Comparison of ENCODE assay signal across 22 cellular contexts in the genomic region with DNA sequence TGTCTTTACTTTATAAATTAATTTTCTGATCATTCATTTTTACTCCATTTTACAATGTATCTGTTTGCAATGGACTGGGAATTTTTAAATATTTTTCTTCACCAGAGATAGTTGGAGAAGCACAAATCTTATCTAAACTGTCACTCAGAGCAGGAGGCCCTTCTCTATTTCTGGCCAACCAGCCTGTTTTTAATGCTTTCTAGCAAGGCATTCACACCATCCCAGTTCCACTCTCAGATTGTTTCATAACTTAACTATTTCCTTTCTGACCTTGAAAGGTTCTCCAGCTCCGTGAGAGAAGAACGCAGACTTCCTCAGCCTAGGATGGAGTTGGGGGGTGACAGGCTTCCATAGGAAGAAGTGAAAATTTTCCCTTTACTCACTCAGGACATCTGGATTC.
DNase-seq lines count a peak whose midpoint lies in the region; ATAC-seq and TF ChIP-seq lines count a peak whose summit lies in the region.
"Had no signal": no experiment of that assay in that cellular context is flagged by ENCODE, and none has a peak within 500 bp of the region (broad histone marks: within the 10 kb centered on the region; RNA-seq: fewer than 3 reads in every experiment).

No MANE protein-coding gene starts in this region.

- H3K27me3 Mint-ChIP-seq in neural progenitor cell (ENCODE audit: insufficient read depth, low read depth): no peaks in the 10 kb centered on the region
- H3K27me3 Mint-ChIP-seq: activated naive CD8-positive, alpha-beta T cell treated with anti-CD3 and anti-CD28 coated beads, Interleukin-2, amount 10 ng/mL, durations not matched to agents 7 days and 5 days; B cell had no signal

- no peaks in the 10 kb centered on the region for H3K79me2 ChIP-seq in neural progenitor cell (ENCODE audit: low read depth)

- H3K9ac ChIP-seq in neural progenitor cell: no peak overlapping the region

- no peaks in the 10 kb centered on the region for H3K36me3 ChIP-seq in neural progenitor cell
- H3K36me3 ChIP-seq: spleen had no signal

- H4K20me1 ChIP-seq in neural progenitor cell (ENCODE audit: low read depth): peaks cover 4% of the 10 kb centered on the region

- peaks cover 6% of the 10 kb centered on the region for H3K4me1 ChIP-seq in neural progenitor cell
- H3K4me1 ChIP-seq: psoas muscle had no signal

- H3K27me3 ChIP-seq in neural progenitor cell: no peaks in the 10 kb centered on the region
- H3K27me3 ChIP-seq: spleen had no signal

- H3K9me3 Mint-ChIP-seq in neural progenitor cell: no peaks in the 10 kb centered on the region
- H3K9me3 Mint-ChIP-seq: activated naive CD8-positive, alpha-beta T cell treated with anti-CD3 and anti-CD28 coated beads, Interleukin-2, amount 10 ng/mL, durations not matched to agents 7 days and 5 days; HFFc6; immature natural killer cell; natural killer cell had no signal

- no peak for ATAC-seq in HG03521 (IDR thresholded peaks at IDR 0.05; ENCODE audit: unreplicated experiment)
- no peak for ATAC-seq in GM21619 (IDR thresholded peaks at IDR 0.05; ENCODE audit: unreplicated experiment)
- ATAC-seq: natural killer cell, psoas muscle, Right ventricle myocardium inferior had no signal

- H3K4me1 Mint-ChIP-seq in neural progenitor cell: peaks cover 37% of the 10 kb centered on the region
- H3K4me1 Mint-ChIP-seq: B cell had no signal

- H3K9me3 ChIP-seq in neural progenitor cell (ENCODE audit: low read depth): no peaks in the 10 kb centered on the region
- H3K9me3 ChIP-seq: psoas muscle, spleen had no signal

- peak; percentile 52 for DNase-seq in EL
- peak; percentile 39 for DNase-seq in NOMO-1 treated with dmso at 0.1 percent for 144 hours (lab: John Stamatoyannopoulos, UW; ENCODE audit: unreplicated experiment)
- DNase-seq in dermis blood vessel endothelial cell: peak; percentile 90
- DNase-seq in neural progenitor cell (ENCODE audit: low spot score): no peak
- no peak for DNase-seq in NCI-H1105 (lab: John Stamatoyannopoulos, UW)
- DNase-seq in GM19238 (ENCODE audit: insufficient read length, low spot score): no peak
- DNase-seq: activated naive CD8-positive, alpha-beta T cell treated with anti-CD3 and anti-CD28 coated beads, Interleukin-2, amount 10 ng/mL, durations not matched to agents 7 days and 5 days; HFFc6; immature natural killer cell; natural killer cell; NCI-H146; NK-92 treated with Interleukin-12 subunit alpha and Interleukin-12 subunit beta, amount 100 ng/mL, for 24 hours; spleen; stimulated activated CD8-positive, alpha-beta memory T cell treated with anti-CD3 and anti-CD28 coated beads, Interleukin-4, amount 100 ng/mL, for 48 hours; T-helper 1 cell had no signal

- peak overlapping the region; percentile 60 for H3K27ac Mint-ChIP-seq in neural progenitor cell
- H3K27ac Mint-ChIP-seq: activated naive CD8-positive, alpha-beta T cell treated with anti-CD3 and anti-CD28 coated beads, Interleukin-2, amount 10 ng/mL, durations not matched to agents 7 days and 5 days; B cell; HFFc6; immature natural killer cell; natural killer cell had no signal

- no peaks in the 10 kb centered on the region for H3K36me3 Mint-ChIP-seq in neural progenitor cell
- H3K36me3 Mint-ChIP-seq: immature natural killer cell, natural killer cell had no signal

- H2AFZ ChIP-seq in neural progenitor cell (replicated peaks): no peak overlapping the region

- no peak for TF ChIP-seq CTCF in neural progenitor cell (IDR thresholded peaks at IDR 0.05)

- peaks cover 6% of the 10 kb centered on the region for H3F3A ChIP-seq in neural progenitor cell (ENCODE audit: low read depth)

- no peak overlapping the region for H3K27ac ChIP-seq in neural progenitor cell
- H3K27ac ChIP-seq: psoas muscle, spleen had no signal

- no peak overlapping the region for H3K4me2 ChIP-seq in neural progenitor cell

- no peak overlapping the region for H3K4me3 ChIP-seq in neural progenitor cell
- H3K4me3 ChIP-seq: GM12878, lung, psoas muscle, spleen had no signal

- no peak overlapping the region for H3K4me3 Mint-ChIP-seq in neural progenitor cell
- H3K4me3 Mint-ChIP-seq: activated naive CD8-positive, alpha-beta T cell treated with anti-CD3 and anti-CD28 coated beads, Interleukin-2, amount 10 ng/mL, durations not matched to agents 7 days and 5 days; B cell; HFFc6; immature natural killer cell; natural killer cell had no signal

Comparison
In these comparisons a context has a peak if more than half of its experiments do, and no peak if none do; other contexts are left out.
1. DNase-seq: peak in EL (single experiment), NOMO-1 treated with dmso at 0.1 percent for 144 hours (single experiment) and dermis blood vessel endothelial cell (single experiment); none in neural progenitor cell (single experiment), NCI-H1105 (single experiment) and GM19238 (single experiment).